In the genomic region with DNA sequence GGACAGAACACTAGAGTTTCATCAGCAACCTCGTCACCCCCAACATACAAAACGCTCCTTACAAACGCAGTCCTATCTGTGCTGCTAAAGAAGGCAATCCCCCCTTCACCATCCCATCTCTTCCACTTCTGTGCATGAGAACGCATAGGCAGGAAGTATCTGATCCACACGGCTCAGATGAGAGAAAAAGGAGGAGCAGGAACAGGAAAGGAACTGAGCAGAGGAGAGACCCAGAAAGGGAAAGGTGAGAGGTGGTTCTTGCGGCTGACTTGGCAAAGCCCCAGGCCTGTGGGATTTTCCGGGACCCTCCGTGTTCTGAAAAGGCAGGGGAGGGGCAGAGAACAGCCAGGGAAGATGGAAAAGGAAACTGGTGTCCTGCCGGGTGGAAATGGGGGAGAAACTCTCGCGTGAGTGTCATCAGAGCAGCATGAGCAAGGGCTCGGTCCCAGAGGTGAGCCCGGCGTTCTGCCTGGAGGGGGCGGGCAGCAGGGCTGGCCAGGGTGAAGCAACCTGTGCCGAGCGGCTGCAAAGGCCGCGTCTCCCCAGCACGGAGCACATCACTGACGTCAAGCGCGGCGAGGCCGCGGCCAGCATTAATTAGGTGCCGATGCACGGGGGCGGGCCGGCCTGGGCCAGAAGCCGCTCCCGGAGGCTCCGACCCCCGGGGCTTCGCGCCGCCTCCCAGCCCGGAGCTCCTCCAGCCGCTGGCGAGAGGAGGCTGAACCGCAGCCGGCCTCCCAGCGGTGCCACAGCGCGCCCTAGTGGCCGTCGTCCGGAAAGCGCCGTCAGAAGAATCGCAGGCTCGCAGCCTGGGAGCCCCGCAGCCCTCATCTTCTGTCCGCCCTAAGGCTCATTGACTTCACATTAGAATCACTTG, we compare ENCODE assay signal across 8 cellular contexts. TPM values are rescaled to one million over a fixed set of nuclear protein-coding genes. Genes with fewer than 3 reads are reported as not detected.
DNase-seq lines count a peak whose midpoint lies in the region; TF ChIP-seq lines count a peak whose summit lies in the region.

No MANE protein-coding gene starts in this region.

- intact Hi-C loops in activated naive CD4-positive, alpha-beta T cell treated with anti-CD3 and anti-CD28 coated beads for 36 hours (cut with micrococcal nuclease): loop anchor here (1.0 kb wide), 3 partner anchors 527 to 650 kb away; no protein-coding TSS in a partner anchor
- intact Hi-C loops in testis (cut with DNase I; ENCODE audit: low total_unique reads): loop anchor here (2.0 kb wide), 1 partner anchor 535 kb away; no protein-coding TSS in a partner anchor

- H3K4me3 Mint-ChIP-seq in activated naive CD4-positive, alpha-beta T cell treated with anti-CD3 and anti-CD28 coated beads for 36 hours: peak overlapping the region; percentile 58

- peak overlapping the region; percentile 80 for H3K4me2 ChIP-seq in osteoblast (ENCODE audit: insufficient read depth, low read length)

- no peaks in the 10 kb centered on the region for H3K36me3 ChIP-seq in HAP-1 (replicated peaks)
- no peaks in the 10 kb centered on the region for H3K36me3 ChIP-seq in SJSA1
- H3K36me3 ChIP-seq in osteoblast (ENCODE audit: insufficient read depth, low read length): no peaks in the 10 kb centered on the region
- no peaks in the 10 kb centered on the region for H3K36me3 ChIP-seq in testis (ENCODE audit: low read depth, missing control alignments)

- H3K4me1 ChIP-seq in HAP-1 (peaks cover 15% of the 10 kb centered on the region), SJSA1 (replicated peaks) (peaks cover 17% of the 10 kb centered on the region), osteoblast (ENCODE audit: insufficient read depth, low read length) (peaks cover 9% of the 10 kb centered on the region), testis (peaks cover 28% of the 10 kb centered on the region)

- CTCF ChIA-PET in activated naive CD4-positive, alpha-beta T cell treated with anti-CD3 and anti-CD28 coated beads for 36 hours (lab: Charles Lee): interaction anchor here (0.6 to 2.7 kb wide), 42 partner anchors 8 to 650 kb away, joined by 3 to 33 read pairs (median 4); a partner anchor contains a TSS

- H3K4me3 ChIP-seq in HAP-1: peak overlapping the region; percentile 25
- peak overlapping the region; percentile 45 for H3K4me3 ChIP-seq in SJSA1
- peak overlapping the region; percentile 67 for H3K4me3 ChIP-seq in osteoblast (ENCODE audit: insufficient read depth, low read length)
- peak overlapping the region; percentile 47 to 56 for H3K4me3 ChIP-seq in testis

- in situ Hi-C loops in HAP-1 (cut with MboI; ENCODE audit: low sequenced_read_pairs): loop anchor here (5.0 to 25.0 kb wide), 4 partner anchors 181 to 653 kb away; a partner anchor contains a TSS

- H3K79me2 ChIP-seq in osteoblast (ENCODE audit: insufficient read depth, low read length): no peaks in the 10 kb centered on the region

- H4K20me1 ChIP-seq in osteoblast (ENCODE audit: insufficient read depth, low read length): no peaks in the 10 kb centered on the region

- H3K4me1 Mint-ChIP-seq in activated naive CD4-positive, alpha-beta T cell treated with anti-CD3 and anti-CD28 coated beads for 36 hours (ENCODE audit: low read depth): peaks cover 8% of the 10 kb centered on the region

- TF ChIP-seq CTCF in osteoblast (IDR thresholded peaks at IDR 0.05; ENCODE audit: extremely low read depth, low read depth, low read length): peak; percentile 80
- TF ChIP-seq CTCF in testis (IDR thresholded peaks at IDR 0.05): peak; percentile 88 to 96 (median 93)

- H3K27me3 ChIP-seq in HAP-1 (ENCODE audit: low read depth): no peaks in the 10 kb centered on the region
- no peaks in the 10 kb centered on the region; the same call in 1 of the 2 replicates for H3K27me3 ChIP-seq in SJSA1 (replicated peaks)
- peaks cover 65% of the 10 kb centered on the region for H3K27me3 ChIP-seq in osteoblast (ENCODE audit: insufficient read depth, low read length)
- H3K27me3 ChIP-seq in testis: no peaks in the 10 kb centered on the region

- H3K9me3 ChIP-seq in HAP-1 (peaks cover 9% of the 10 kb centered on the region), SJSA1 (replicated peaks) (no peaks in the 10 kb centered on the region; the same call in 1 of the 2 replicates), osteoblast (ENCODE audit: low read depth, low read length) (peaks cover 3% of the 10 kb centered on the region), testis (no peaks in the 10 kb centered on the region)

- H3K27ac Mint-ChIP-seq in activated naive CD4-positive, alpha-beta T cell treated with anti-CD3 and anti-CD28 coated beads for 36 hours: peak overlapping the region; percentile 31

- H3K27ac ChIP-seq in SJSA1 (peak overlapping the region; percentile 14; the same call in 1 of the 2 replicates), osteoblast (ENCODE audit: low read depth, low read length) (peak overlapping the region; percentile 9), testis (peak overlapping the region in 1 of 2 donors; percentile 72)

- no peaks in the 10 kb centered on the region for H3K36me3 Mint-ChIP-seq in activated naive CD4-positive, alpha-beta T cell treated with anti-CD3 and anti-CD28 coated beads for 36 hours (ENCODE audit: low read depth)

- 1 to 2% methylated on average over 19 to 50 of the region's 54 CpGs for WGBS in testis, 2 donors

- peak overlapping the region; percentile 72 for H2AFZ ChIP-seq in osteoblast (ENCODE audit: low read length)

- TF ChIP-seq POLR2A in testis (IDR thresholded peaks at IDR 0.05): no peak

- DNase-seq in GF-D8 (lab: John Stamatoyannopoulos, UW) (peak; percentile 24), HAP-1 (ENCODE audit: low spot score in 2 of 2) (peak; percentile 69 to 91), M059J (ENCODE audit: low read depth) (peak; percentile 89), SJSA1 (ENCODE audit: low read depth in 1 of 2, low spot score in 2 of 2) (peak; percentile 73 to 85), globus pallidus (ENCODE audit: low spot score) (peak; percentile 74), osteoblast (ENCODE audit: insufficient read length, low spot score, missing footprints) (peak; percentile 97), testis (peak; percentile 85)
- DNase-seq in activated naive CD4-positive, alpha-beta T cell treated with anti-CD3 and anti-CD28 coated beads for 36 hours: peak; percentile 85

- peaks cover 15% of the 10 kb centered on the region for H3K27me3 Mint-ChIP-seq in activated naive CD4-positive, alpha-beta T cell treated with anti-CD3 and anti-CD28 coated beads for 36 hours (ENCODE audit: low read depth)

- peaks cover 9% of the 10 kb centered on the region for H3K9me3 Mint-ChIP-seq in activated naive CD4-positive, alpha-beta T cell treated with anti-CD3 and anti-CD28 coated beads for 36 hours

RNA-seq across cellular contexts. Expression of a gene that starts 35.8 kb away (rescaled TPM):
- not detected in 2 replicates for total RNA-seq in M059J (2014; rRNA removed; shearing (Covaris generic))
- not detected in 2 replicates for total RNA-seq in SJSA1 (2014; rRNA removed; shearing (Covaris generic))
- total RNA-seq in activated naive CD4-positive, alpha-beta T cell treated with anti-CD3 and anti-CD28 coated beads for 36 hours: not detected
- total RNA-seq in osteoblast (under 0.01 and 0.29 TPM in 2 replicates), testis (1 to 10 TPM; 1.1 to 1.4 TPM)
- polyA plus RNA-seq in testis (ENCODE audit: insufficient read depth, low read depth, low replicate concordance): 0.36 TPM

RNA-seq across cellular contexts. Expression of a gene that starts 54.2 kb away (rescaled TPM):
- total RNA-seq in M059J (2014; rRNA removed; shearing (Covaris generic)): 9.1 and 9.6 TPM in 2 replicates
- 1.4 and 4.9 TPM in 2 replicates for total RNA-seq in SJSA1 (2014; rRNA removed; shearing (Covaris generic))
- total RNA-seq in activated naive CD4-positive, alpha-beta T cell treated with anti-CD3 and anti-CD28 coated beads for 36 hours: not detected
- 3.6 and 5.0 TPM in 2 replicates for total RNA-seq in osteoblast
- total RNA-seq in testis: under 1 TPM in 1 of 2 donors, not detected in 1; 0.06 TPM
- polyA plus RNA-seq in testis (ENCODE audit: insufficient read depth, low read depth, low replicate concordance): 0.75 TPM

Comparison
In these comparisons a context has a peak if more than half of its experiments do, and no peak if none do; other contexts are left out.
1. DNase-seq: peak in every context shown above with its lines; median percentile 97 in osteoblast; 89 in M059J; 85 in activated naive CD4-positive, alpha-beta T cell treated with anti-CD3 and anti-CD28 coated beads for 36 hours; 85 in testis; 80 in HAP-1; 79 in SJSA1; 74 in globus pallidus; 24 in GF-D8.